8 cellular contexts compared by ENCODE assay signal in the genomic region with DNA sequence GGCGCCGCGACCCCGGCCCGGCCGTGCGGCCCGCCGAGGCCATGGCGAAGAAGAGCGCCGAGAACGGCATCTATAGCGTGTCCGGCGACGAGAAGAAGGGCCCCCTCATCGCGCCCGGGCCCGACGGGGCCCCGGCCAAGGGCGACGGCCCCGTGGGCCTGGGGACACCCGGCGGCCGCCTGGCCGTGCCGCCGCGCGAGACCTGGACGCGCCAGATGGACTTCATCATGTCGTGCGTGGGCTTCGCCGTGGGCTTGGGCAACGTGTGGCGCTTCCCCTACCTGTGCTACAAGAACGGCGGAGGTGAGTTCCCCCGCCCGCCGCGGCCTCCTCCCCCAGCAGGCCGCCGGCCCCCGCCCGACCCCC. TPM values are rescaled to one million over a fixed set of nuclear protein-coding genes. Genes with fewer than 3 reads are reported as not detected.
DNase-seq lines count a peak whose midpoint lies in the region; ATAC-seq, FAIRE-seq and TF ChIP-seq lines count a peak whose summit lies in the region.
"Had no signal": no experiment of that assay in that cellular context is flagged by ENCODE, and none has a peak within 500 bp of the region (broad histone marks: within the 10 kb centered on the region; RNA-seq: fewer than 3 reads in every experiment).

No MANE protein-coding gene starts in this region.

- TF ChIP-seq POLR2A in GM12891 (IDR thresholded peaks at IDR 0.05; ENCODE audit: low read depth, low read length): no peak

- TF ChIP-seq CTCF in coronary artery (IDR thresholded peaks at IDR 0.05) (no peak), retinal pigment epithelial cell (conservative IDR thresholded peaks at IDR 0.05; ENCODE audit: low read depth, low read length) (no peak)

- peaks cover 37% of the 10 kb centered on the region for H3K36me3 ChIP-seq in HAP-1 (replicated peaks)

- H3K27me3 ChIP-seq in HAP-1 (ENCODE audit: low read depth): no peaks in the 10 kb centered on the region

- peak overlapping the region; percentile 52 to 90 for H3K27ac ChIP-seq in coronary artery

- no peak for FAIRE-seq in GM12891 (lab: Jason Lieb, UNC)

- H3K9me3 ChIP-seq in HAP-1: peaks cover 6% of the 10 kb centered on the region

- ATAC-seq in HG02610 (IDR thresholded peaks at IDR 0.05; ENCODE audit: unreplicated experiment): no peak

- DNase-seq in HAP-1 (ENCODE audit: low spot score in 2 of 2) (no peak), coronary artery (ENCODE audit: low spot score) (no peak), retinal pigment epithelial cell (ENCODE audit: low read depth) (no peak), GM12891 (ENCODE audit: insufficient read length, low spot score) (no peak), middle frontal gyrus (ENCODE audit: extremely low spot score, low spot score) (no peak)
- DNase-seq: GDM1, NCI-H524 treated with DMSO at 0.1 percent for 48 hours had no signal

- peak overlapping the region; percentile 50 for H3K4me3 ChIP-seq in HAP-1
- peak overlapping the region; percentile 77 for H3K4me3 ChIP-seq in coronary artery
- H3K4me3 ChIP-seq in retinal pigment epithelial cell (ENCODE audit: low read length): peak overlapping the region; percentile 42

- peaks cover 38% of the 10 kb centered on the region for H3K4me1 ChIP-seq in HAP-1

- in situ Hi-C loops in HAP-1 (cut with MboI; ENCODE audit: low sequenced_read_pairs): no loop called here

TF ChIP-seq in GM12891, 5 proteins besides CTCF, POLR2A, EP300 and RAD21:
- TF ChIP-seq TAF1 (IDR thresholded peaks at IDR 0.05; ENCODE audit: low read depth, low read length): no peak
- TF ChIP-seq POLR2AphosphoS5 (IDR thresholded peaks at IDR 0.05; ENCODE audit: low read depth, low read length): no peak
- no peak for TF ChIP-seq PAX5 (IDR thresholded peaks at IDR 0.05; ENCODE audit: insufficient read depth, low read length, severe bottlenecking)
- TF ChIP-seq SPI1 (IDR thresholded peaks at IDR 0.05; ENCODE audit: low read depth, low read length): no peak
- TF ChIP-seq POU2F2 (IDR thresholded peaks at IDR 0.05; ENCODE audit: low read depth, low read length): no peak

RNA-seq across cellular contexts. Expression of a gene that starts 0.8 kb away (rescaled TPM):
- polyA plus RNA-seq in GM12891 (2012; ENCODE audit: low read depth, missing spikeins): 3.0 TPM

RNA-seq across cellular contexts. Expression of a gene that starts 14.9 kb away (rescaled TPM):
- polyA plus RNA-seq in GM12891 (2012; ENCODE audit: low read depth, missing spikeins): 2.8 TPM

RNA-seq across cellular contexts. Expression of a gene that starts 35.7 kb away (rescaled TPM):
- 105 TPM for polyA plus RNA-seq in GM12891 (2012; ENCODE audit: low read depth, missing spikeins)

RNA-seq across cellular contexts. Expression of a gene that starts 36.1 kb away (rescaled TPM):
- polyA plus RNA-seq in GM12891 (2012; ENCODE audit: low read depth, missing spikeins): 2.1 TPM

RNA-seq across cellular contexts. Expression of a gene that starts 41.5 kb away (rescaled TPM):
- polyA plus RNA-seq in GM12891 (2012; ENCODE audit: low read depth, missing spikeins): not detected
